13 cellular contexts compared by ENCODE assay signal in the genomic region with DNA sequence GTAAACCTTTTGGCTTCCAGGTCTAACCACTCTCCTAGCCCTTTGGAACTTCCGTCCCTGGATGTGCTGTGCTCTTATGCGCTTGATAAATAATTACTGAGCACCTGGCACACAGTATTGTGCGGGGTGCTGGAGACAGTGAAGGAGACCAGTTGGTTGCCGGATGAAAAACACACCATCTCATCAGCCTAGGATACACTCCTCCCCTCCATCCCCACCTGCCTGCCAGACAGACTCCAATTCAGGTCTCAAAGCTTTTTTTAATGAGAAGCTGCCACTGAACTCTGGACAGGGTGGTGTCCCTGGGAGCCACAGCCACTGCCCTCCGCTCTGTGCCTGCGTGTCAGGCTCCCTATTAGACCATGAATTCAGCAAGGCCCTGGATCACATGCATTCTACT. TPM values are rescaled to one million over a fixed set of nuclear protein-coding genes. Genes with fewer than 3 reads are reported as not detected.
A peak's percentile ranks its signal among the peaks of the same experiment; 100 is the strongest.
DNase-seq lines count a peak whose midpoint lies in the region; ATAC-seq and TF ChIP-seq lines count a peak whose summit lies in the region.
"Had no signal": no experiment of that assay in that cellular context is flagged by ENCODE, and none has a peak within 500 bp of the region (broad histone marks: within the 10 kb centered on the region; RNA-seq: fewer than 3 reads in every experiment).

No MANE protein-coding gene starts in this region.

- CTCF ChIA-PET in naive thymus-derived CD4-positive, alpha-beta T cell (lab: Charles Lee) = no interaction called here

- no peaks in the 10 kb centered on the region for H3K9me3 ChIP-seq in naive thymus-derived CD4-positive, alpha-beta T cell (ENCODE audit: control insufficient read depth in 2 of 3, low read length in 3 of 3)

- no peak overlapping the region for H2AFZ ChIP-seq in GM23338

- peaks cover 100% of the 10 kb centered on the region for H3K79me2 ChIP-seq in GM23338 (replicated peaks; ENCODE audit: insufficient read depth)

- TF ChIP-seq CTCF in CD14-positive monocyte (IDR thresholded peaks at IDR 0.05) = no peak
- no peak for TF ChIP-seq CTCF in GM23338 (conservative IDR thresholded peaks at IDR 0.05; ENCODE audit: low read depth in 2 of 2)
- no peak for TF ChIP-seq CTCF in chondrocyte (IDR thresholded peaks at IDR 0.05)

- DNase-seq in CD14-positive monocyte (ENCODE audit: low spot score) (no peak), GM23338 (ENCODE audit: low spot score) (no peak), chondrocyte (ENCODE audit: low spot score) (no peak), substantia nigra (lab: John Stamatoyannopoulos, UW) (no peak), HK-2 (ENCODE audit: unreplicated experiment) (no peak)
- no peak for DNase-seq in naive thymus-derived CD4-positive, alpha-beta T cell
- no peak for DNase-seq in activated CD4-positive, alpha-beta T cell treated with anti-CD3 and anti-CD28 coated beads, Interleukin-2, amount 50 U/mL, for 4 hours
- DNase-seq in central memory CD4-positive, alpha-beta T cell = no peak
- DNase-seq: H7; IMR-90; NCI-H1930; stimulated activated CD8-positive, alpha-beta memory T cell treated with anti-CD3 and anti-CD28 coated beads, Interleukin-4, amount 100 ng/mL, for 48 hours had no signal

- H3K4me2 ChIP-seq in GM23338 = no peak overlapping the region

- no peaks in the 10 kb centered on the region for H3K9me3 Mint-ChIP-seq in CD14-positive monocyte
- no peaks in the 10 kb centered on the region for H3K9me3 Mint-ChIP-seq in GM23338
- H3K9me3 Mint-ChIP-seq in chondrocyte (ENCODE audit: low read depth) = no peaks in the 10 kb centered on the region
- no peaks in the 10 kb centered on the region for H3K9me3 Mint-ChIP-seq in naive thymus-derived CD4-positive, alpha-beta T cell

- no peak overlapping the region for H3K4me3 ChIP-seq in GM23338
- H3K4me3 ChIP-seq in naive thymus-derived CD4-positive, alpha-beta T cell (ENCODE audit: low read length) = no peak overlapping the region

- POLR2A ChIA-PET in naive thymus-derived CD4-positive, alpha-beta T cell (lab: Charles Lee) = interaction anchor here (0.7 kb wide), 1 partner anchor 473 kb away, joined by 3 read pairs; no protein-coding TSS in a partner anchor

- no peaks in the 10 kb centered on the region for H3K27me3 ChIP-seq in GM23338 (ENCODE audit: insufficient read depth)
- H3K27me3 ChIP-seq in naive thymus-derived CD4-positive, alpha-beta T cell (ENCODE audit: control insufficient read depth in 2 of 2, insufficient read depth in 2 of 2, low read length in 2 of 2) = no peaks in the 10 kb centered on the region

- H3K27me3 Mint-ChIP-seq in CD14-positive monocyte (ENCODE audit: low read depth in 3 of 3) = peaks cover 0 to 2% (median 0%) of the 10 kb centered on the region in 3 donors
- H3K27me3 Mint-ChIP-seq in GM23338 (ENCODE audit: insufficient read depth, low read depth, poor library complexity) = no peaks in the 10 kb centered on the region
- no peaks in the 10 kb centered on the region for H3K27me3 Mint-ChIP-seq in chondrocyte (ENCODE audit: low read depth)
- H3K27me3 Mint-ChIP-seq in naive thymus-derived CD4-positive, alpha-beta T cell = no peaks in the 10 kb centered on the region

- no peaks in the 10 kb centered on the region for H3K36me3 ChIP-seq in GM23338 (ENCODE audit: insufficient read depth)
- H3K36me3 ChIP-seq in naive thymus-derived CD4-positive, alpha-beta T cell (ENCODE audit: control insufficient read depth in 2 of 3, insufficient read depth in 3 of 3, low read length in 3 of 3) = peaks cover 0 to 9% (median 0%) of the 10 kb centered on the region in 3 experiments

- peaks cover 98% of the 10 kb centered on the region for H4K20me1 ChIP-seq in GM23338 (replicated peaks; ENCODE audit: insufficient read depth)

- intact Hi-C loops in CD14-positive monocyte (cut with micrococcal nuclease) = no loop called here
- intact Hi-C loops in naive thymus-derived CD4-positive, alpha-beta T cell (cut with micrococcal nuclease) = no loop called here

- peak; percentile 20; the same call in 2 of the 3 replicates for ATAC-seq in GM23338
- peak; percentile 22 for ATAC-seq in naive thymus-derived CD4-positive, alpha-beta T cell

- H3K27ac ChIP-seq in GM23338 (ENCODE audit: low read depth) = peak overlapping the region; percentile 62; the same call in 1 of the 2 replicates
- no peak overlapping the region for H3K27ac ChIP-seq in naive thymus-derived CD4-positive, alpha-beta T cell (ENCODE audit: low read depth, low read length)
- no peak overlapping the region for H3K27ac ChIP-seq in substantia nigra (ENCODE audit: low read depth, low read length, poor library complexity, severe bottlenecking)
- H3K27ac ChIP-seq: epithelial cell of prostate had no signal

- H3K27ac Mint-ChIP-seq in CD14-positive monocyte (peak overlapping the region in 6 of 7 donors; percentile 2 to 80 (median 32)), GM23338 (0 out of 2 replicates have a peak overlapping the region, but pooled peaks have one; percentile 23), chondrocyte (ENCODE audit: unreplicated experiment) (peak overlapping the region; percentile 80)
- H3K27ac Mint-ChIP-seq in naive thymus-derived CD4-positive, alpha-beta T cell = peak overlapping the region in 7 of 9 donors; percentile 13 to 74 (median 39)

- H3K4me3 Mint-ChIP-seq in CD14-positive monocyte = no peak overlapping the region
- no peak overlapping the region for H3K4me3 Mint-ChIP-seq in GM23338
- no peak overlapping the region for H3K4me3 Mint-ChIP-seq in chondrocyte (ENCODE audit: unreplicated experiment)
- peak overlapping the region in 7 of 10 donors; percentile 19 to 73 (median 61) for H3K4me3 Mint-ChIP-seq in naive thymus-derived CD4-positive, alpha-beta T cell

- no peaks in the 10 kb centered on the region for H3K9me2 ChIP-seq in GM23338 (ENCODE audit: insufficient read depth)

- peaks cover 26% of the 10 kb centered on the region for H3K4me1 ChIP-seq in GM23338 (ENCODE audit: insufficient read depth)
- H3K4me1 ChIP-seq in naive thymus-derived CD4-positive, alpha-beta T cell (ENCODE audit: control insufficient read depth in 2 of 2, insufficient read depth in 2 of 2, low read length in 2 of 2) = peaks cover 39 to 52% of the 10 kb centered on the region in 2 donors

- peaks cover 65% of the 10 kb centered on the region for H3K4me1 Mint-ChIP-seq in CD14-positive monocyte
- H3K4me1 Mint-ChIP-seq in GM23338 = peaks cover 32% of the 10 kb centered on the region
- H3K4me1 Mint-ChIP-seq in chondrocyte (ENCODE audit: low read depth) = peaks cover 69% of the 10 kb centered on the region
- H3K4me1 Mint-ChIP-seq in naive thymus-derived CD4-positive, alpha-beta T cell = peaks cover 55 to 83% (median 64%) of the 10 kb centered on the region in 7 donors

- H3F3A ChIP-seq in GM23338 (replicated peaks; ENCODE audit: low read depth) = peaks cover 6% of the 10 kb centered on the region; the same call in 1 of the 2 replicates

- H3K36me3 Mint-ChIP-seq in CD14-positive monocyte (peaks cover 10 to 40% of the 10 kb centered on the region in 2 donors), GM23338 (ENCODE audit: low read depth) (peaks cover 35% of the 10 kb centered on the region), chondrocyte (ENCODE audit: low read depth) (peaks cover 5% of the 10 kb centered on the region)
- H3K36me3 Mint-ChIP-seq in naive thymus-derived CD4-positive, alpha-beta T cell = peaks cover 4 to 20% (median 10%) of the 10 kb centered on the region in 5 donors

TF ChIP-seq in GM23338, 12 proteins besides CTCF, POLR2A, EP300 and RAD21:
- TF ChIP-seq ZNF114 (CRISPR knock-in tag; IDR thresholded peaks at IDR 0.05) (no peak), POLR2AphosphoS5 (IDR thresholded peaks at IDR 0.05; ENCODE audit: low read depth) (no peak), JUNB (IDR thresholded peaks at IDR 0.05; ENCODE audit: unreplicated experiment) (no peak), CREB1 (CRISPR knock-in tag; IDR thresholded peaks at IDR 0.05; ENCODE audit: low read depth) (no peak)

RNA-seq across cellular contexts. Expression of a gene that starts 9.2 kb away (rescaled TPM):
- polyA plus RNA-seq in CD14-positive monocyte (100 to 1,000 TPM in 1 of 2 donors, 10 to 100 TPM in 1; 41.9 to 111 TPM), GM23338 (2016; fragmentation: Nextera tagmentation; extraction: Ambion mirVana) (65.4 and 78.6 TPM in 2 replicates)
- 138 and 147 TPM in 2 replicates for total RNA-seq in GM23338 (2014; rRNA removed; shearing (Covaris generic))
- 419 to 543 TPM (median 538 TPM) in 3 replicates for total RNA-seq in chondrocyte
- total RNA-seq in naive thymus-derived CD4-positive, alpha-beta T cell = 100 to 1,000 TPM; 170 to 358 (median 246) TPM
- polyA plus RNA-seq in naive thymus-derived CD4-positive, alpha-beta T cell = 10 to 100 TPM; 48.1 to 62.3 TPM

RNA-seq across cellular contexts. Expression of a gene that starts 33.3 kb away (rescaled TPM):
- not detected for polyA plus RNA-seq in CD14-positive monocyte
- total RNA-seq in GM23338 (2014; rRNA removed; shearing (Covaris generic)) = 0.82 and 0.87 TPM in 2 replicates
- 0.42 TPM in 1 of 2 replicates, not detected in the other for polyA plus RNA-seq in GM23338 (2016; fragmentation: Nextera tagmentation; extraction: Ambion mirVana)
- total RNA-seq in chondrocyte = 2.1 to 2.3 TPM (median 2.1 TPM) in 3 replicates
- total RNA-seq in naive thymus-derived CD4-positive, alpha-beta T cell = 1 to 10 TPM in 3 of 5 experiments, under 1 TPM in 1, not detected in 1; 0.94 to 2.5 (median 1.4) TPM
- polyA plus RNA-seq in naive thymus-derived CD4-positive, alpha-beta T cell = not detected
- total RNA-seq: IMR-90 had no signal

RNA-seq across cellular contexts. Expression of a gene that starts 37.4 kb away (rescaled TPM):
- polyA plus RNA-seq in CD14-positive monocyte = not detected
- 13.4 and 19.5 TPM in 2 replicates for total RNA-seq in GM23338 (2014; rRNA removed; shearing (Covaris generic))
- 22.0 and 25.0 TPM in 2 replicates for polyA plus RNA-seq in GM23338 (2016; fragmentation: Nextera tagmentation; extraction: Ambion mirVana)
- total RNA-seq in chondrocyte = 0.67 to 0.90 TPM (median 0.68 TPM) in 3 replicates
- 1 to 10 TPM in 1 of 5 experiments, not detected in 4; 1.1 TPM for total RNA-seq in naive thymus-derived CD4-positive, alpha-beta T cell
- polyA plus RNA-seq in naive thymus-derived CD4-positive, alpha-beta T cell = under 1 TPM in 1 of 2 donors, not detected in 1; 0.45 TPM

Comparison
In these comparisons a context has a peak if more than half of its experiments do, and no peak if none do; other contexts are left out.
1. H3K27ac Mint-ChIP-seq: peak in every context shown above with its lines; median percentile 80 in chondrocyte; 39 in naive thymus-derived CD4-positive, alpha-beta T cell; 32 in CD14-positive monocyte; 23 in GM23338.
2. H3K4me3 Mint-ChIP-seq: peak in naive thymus-derived CD4-positive, alpha-beta T cell (7 of 10); none in CD14-positive monocyte (0 of 2), GM23338 (single experiment) and chondrocyte (single experiment).